1 cellular context compared by ENCODE assay signal in genomic region chr1:41892211-41892840, GRCh38.
TF ChIP-seq lines count a peak whose summit lies in the region.

No MANE protein-coding gene starts in this region.

TF ChIP-seq in HepG2, 621 proteins besides CTCF, POLR2A, EP300 and RAD21 (continued from another document):
- TF ChIP-seq ZBTB46 (CRISPR knock-in tag; IDR thresholded peaks at IDR 0.05; ENCODE audit: borderline replicate concordance): no peak
- peak in 1 of 2 experiments; percentile 56; a peak in 2 of 4 replicates for TF ChIP-seq MAFK (conservative IDR thresholded peaks at IDR 0.05 in 1 of 2, IDR thresholded peaks at IDR 0.05 in 1 of 2; ENCODE audit: low read length in 2 of 2)
